39 cellular contexts compared by ENCODE assay signal in the genomic region with DNA sequence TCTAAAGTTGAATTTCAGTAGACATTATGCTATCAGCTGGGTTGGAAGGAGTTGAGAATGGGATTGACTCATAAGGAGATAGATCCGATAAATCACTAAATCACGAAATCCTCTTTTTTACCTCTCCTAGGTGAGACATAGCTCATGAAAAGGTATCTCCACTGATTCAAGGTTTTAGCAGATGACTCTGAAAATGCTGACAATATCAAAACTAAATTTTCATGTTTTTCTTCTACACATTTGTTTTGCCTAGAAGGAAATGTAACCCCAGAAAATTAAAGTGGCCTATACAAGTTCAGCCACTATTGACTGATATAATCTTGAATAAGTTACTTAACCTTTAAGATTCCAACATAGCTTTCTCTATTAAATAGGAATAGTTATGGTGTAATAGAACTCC.
"Had no signal": no experiment of that assay in that cellular context is flagged by ENCODE, and none has a peak within 500 bp of the region (broad histone marks: within the 10 kb centered on the region; RNA-seq: fewer than 3 reads in every experiment).

No MANE protein-coding gene starts in this region.

- H3K27ac Mint-ChIP-seq: activated naive CD4-positive, alpha-beta T cell treated with anti-CD3 and anti-CD28 coated beads for 36 hours; activated naive CD4-positive, alpha-beta T cell treated with anti-CD3 and anti-CD28 coated beads, Interleukin-2, amount 10 ng/mL, durations not matched to agents 7 days and 5 days; activated naive CD4-positive, alpha-beta T cell treated with anti-CD3 and anti-CD28 coated beads, Interleukin-2, amount 50 U/mL, for 24 hours; activated naive CD4-positive, alpha-beta T cell treated with anti-CD3 and anti-CD28 coated beads, Interleukin-2, amount 50 U/mL, for 72 hours; activated naive CD8-positive, alpha-beta T cell; activated naive CD8-positive, alpha-beta T cell treated with anti-CD3 and anti-CD28 coated beads for 36 hours; activated naive CD8-positive, alpha-beta T cell treated with anti-CD3 and anti-CD28 coated beads, Interleukin-2, amount 10 ng/mL, durations not matched to agents 7 days and 5 days; activated naive CD8-positive, alpha-beta T cell treated with anti-CD3 and anti-CD28 coated beads, Interleukin-2, amount 50 U/mL, for 24 hours; activated T-cell treated with anti-CD3 and anti-CD28 coated beads, Interleukin-2, amount 50 U/mL, for 24 hours; activated T-cell treated with anti-CD3 and anti-CD28 coated beads, Interleukin-2, amount 50 U/mL, for 72 hours; activated T-helper 1 cell treated with anti-CD3 and anti-CD28 coated beads, Interleukin-12 subunit alpha, Interleukin-12 subunit beta, Interleukin-2, Interleukin-4 antibody, amounts not matched to agents 30 ng/mL and 10 ng/mL and 1 ng/mL, durations not matched to agents 14 hours and 24 hours and 36 hours; activated T-helper 17 cell treated with anti-CD3 and anti-CD28 coated beads, Interleukin-2, amount 50 U/mL, for 72 hours; activated T-helper 2 cell treated with anti-CD3 and anti-CD28 coated beads, Interferon-gamma antibody, Interleukin-2, Interleukin-4, amounts not matched to agents 10 μg/mL and 5 μg/mL and 100 μg/mL, durations not matched to agents 14 hours and 24 hours and 36 hours; brain had no signal

- H3K4me3 Mint-ChIP-seq: activated naive CD4-positive, alpha-beta T cell treated with anti-CD3 and anti-CD28 coated beads for 36 hours; activated naive CD4-positive, alpha-beta T cell treated with anti-CD3 and anti-CD28 coated beads, Interleukin-2, amount 10 ng/mL, durations not matched to agents 7 days and 5 days; activated naive CD4-positive, alpha-beta T cell treated with anti-CD3 and anti-CD28 coated beads, Interleukin-2, amount 50 U/mL, for 24 hours; activated naive CD8-positive, alpha-beta T cell; activated naive CD8-positive, alpha-beta T cell treated with anti-CD3 and anti-CD28 coated beads for 36 hours; activated naive CD8-positive, alpha-beta T cell treated with anti-CD3 and anti-CD28 coated beads, Interleukin-2, amount 10 ng/mL, durations not matched to agents 7 days and 5 days; activated naive CD8-positive, alpha-beta T cell treated with anti-CD3 and anti-CD28 coated beads, Interleukin-2, amount 50 U/mL, for 24 hours; activated T-cell treated with anti-CD3 and anti-CD28 coated beads, Interleukin-2, amount 50 U/mL, for 24 hours; activated T-cell treated with anti-CD3 and anti-CD28 coated beads, Interleukin-2, amount 50 U/mL, for 4 hours; activated T-cell treated with anti-CD3 and anti-CD28 coated beads, Interleukin-2, amount 50 U/mL, for 72 hours; activated T-helper 1 cell treated with anti-CD3 and anti-CD28 coated beads, Interleukin-12 subunit alpha, Interleukin-12 subunit beta, Interleukin-2, Interleukin-4 antibody, amounts not matched to agents 30 ng/mL and 10 ng/mL and 1 ng/mL, durations not matched to agents 14 hours and 24 hours and 36 hours; activated T-helper 17 cell treated with anti-CD3 and anti-CD28 coated beads, Interleukin-2, amount 50 U/mL, for 72 hours; brain; central memory CD8-positive, alpha-beta T cell had no signal

- H3K9me3 ChIP-seq: adrenal gland, ascending aorta, body of pancreas, breast epithelium had no signal

- H3K36me3 ChIP-seq: adrenal gland, ascending aorta, brain microvascular endothelial cell, breast epithelium, cardiac muscle cell had no signal

- H3K9me3 Mint-ChIP-seq: activated naive CD4-positive, alpha-beta T cell treated with anti-CD3 and anti-CD28 coated beads for 36 hours; activated naive CD4-positive, alpha-beta T cell treated with anti-CD3 and anti-CD28 coated beads, Interleukin-2, amount 10 ng/mL, durations not matched to agents 7 days and 5 days; activated naive CD4-positive, alpha-beta T cell treated with anti-CD3 and anti-CD28 coated beads, Interleukin-2, amount 50 U/mL, for 24 hours; activated naive CD4-positive, alpha-beta T cell treated with anti-CD3 and anti-CD28 coated beads, Interleukin-2, amount 50 U/mL, for 72 hours; activated naive CD8-positive, alpha-beta T cell treated with anti-CD3 and anti-CD28 coated beads for 36 hours; activated naive CD8-positive, alpha-beta T cell treated with anti-CD3 and anti-CD28 coated beads, Interleukin-2, amount 10 ng/mL, durations not matched to agents 7 days and 5 days; activated naive CD8-positive, alpha-beta T cell treated with anti-CD3 and anti-CD28 coated beads, Interleukin-2, amount 50 U/mL, for 24 hours; activated T-cell treated with anti-CD3 and anti-CD28 coated beads, Interleukin-2, amount 50 U/mL, for 24 hours; activated T-cell treated with anti-CD3 and anti-CD28 coated beads, Interleukin-2, amount 50 U/mL, for 4 hours; activated T-cell treated with anti-CD3 and anti-CD28 coated beads, Interleukin-2, amount 50 U/mL, for 72 hours; activated T-helper 1 cell treated with anti-CD3 and anti-CD28 coated beads, Interleukin-12 subunit alpha, Interleukin-12 subunit beta, Interleukin-2, Interleukin-4 antibody, amounts not matched to agents 30 ng/mL and 10 ng/mL and 1 ng/mL, durations not matched to agents 14 hours and 24 hours and 36 hours; activated T-helper 17 cell treated with anti-CD3 and anti-CD28 coated beads, Interleukin-2, amount 50 U/mL, for 72 hours; activated T-helper 2 cell treated with anti-CD3 and anti-CD28 coated beads, Interferon-gamma antibody, Interleukin-2, Interleukin-4, amounts not matched to agents 10 μg/mL and 5 μg/mL and 100 μg/mL, durations not matched to agents 14 hours and 24 hours and 36 hours; brain; central memory CD8-positive, alpha-beta T cell had no signal

- H3K4me1 ChIP-seq: adrenal gland, ascending aorta, body of pancreas, breast epithelium had no signal

- H3K27me3 ChIP-seq: adrenal gland, ascending aorta, body of pancreas, brain microvascular endothelial cell, cardiac muscle cell had no signal

- ATAC-seq: activated naive CD4-positive, alpha-beta T cell treated with anti-CD3 and anti-CD28 coated beads, Interleukin-2, amount 50 U/mL, for 72 hours; activated naive CD8-positive, alpha-beta T cell treated with anti-CD3 and anti-CD28 coated beads, Interleukin-2, amount 50 U/mL, for 24 hours; activated T-cell treated with anti-CD3 and anti-CD28 coated beads, Interleukin-2, amount 50 U/mL, for 4 hours; activated T-cell treated with anti-CD3 and anti-CD28 coated beads, Interleukin-2, amount 50 U/mL, for 72 hours; activated T-helper 17 cell treated with anti-CD3 and anti-CD28 coated beads, Interleukin-2, amount 50 U/mL, for 72 hours; body of pancreas had no signal

- H3K27me3 Mint-ChIP-seq: activated T-cell treated with anti-CD3 and anti-CD28 coated beads, Interleukin-2, amount 50 U/mL, for 24 hours; brain had no signal

- H3K4me1 Mint-ChIP-seq: central memory CD8-positive, alpha-beta T cell had no signal

- H3K36me3 Mint-ChIP-seq: activated naive CD4-positive, alpha-beta T cell treated with anti-CD3 and anti-CD28 coated beads, Interleukin-2, amount 10 ng/mL, durations not matched to agents 7 days and 5 days; activated naive CD4-positive, alpha-beta T cell treated with anti-CD3 and anti-CD28 coated beads, Interleukin-2, amount 50 U/mL, for 24 hours; activated naive CD4-positive, alpha-beta T cell treated with anti-CD3 and anti-CD28 coated beads, Interleukin-2, amount 50 U/mL, for 72 hours; activated naive CD8-positive, alpha-beta T cell; activated naive CD8-positive, alpha-beta T cell treated with anti-CD3 and anti-CD28 coated beads for 36 hours; activated naive CD8-positive, alpha-beta T cell treated with anti-CD3 and anti-CD28 coated beads, Interleukin-2, amount 10 ng/mL, durations not matched to agents 7 days and 5 days; brain had no signal

- DNase-seq: activated effector memory CD4-positive, alpha-beta T cell treated with anti-CD3 and anti-CD28 coated beads, Interleukin-2, amount 50 U/mL, for 16 hours; activated effector memory CD4-positive, alpha-beta T cell treated with Interleukin-2 at 50 U/mL for 16 hours; activated gamma-delta T cell; activated gamma-delta T cell treated with Interleukin-2 at 50 U/mL for 16 hours; activated naive CD4-positive, alpha-beta T cell; activated naive CD4-positive, alpha-beta T cell treated with anti-CD3 and anti-CD28 coated beads for 36 hours; activated naive CD4-positive, alpha-beta T cell treated with anti-CD3 and anti-CD28 coated beads, Interleukin-2, amount 10 ng/mL, durations not matched to agents 7 days and 5 days; activated naive CD4-positive, alpha-beta T cell treated with anti-CD3 and anti-CD28 coated beads, Interleukin-2, amount 50 U/mL, for 16 hours; activated naive CD4-positive, alpha-beta T cell treated with Interleukin-2 at 50 U/mL for 16 hours; activated naive CD8-positive, alpha-beta T cell treated with anti-CD3 and anti-CD28 coated beads for 36 hours; activated naive CD8-positive, alpha-beta T cell treated with anti-CD3 and anti-CD28 coated beads, Interleukin-2, amount 10 ng/mL, durations not matched to agents 7 days and 5 days; activated naive CD8-positive, alpha-beta T cell treated with anti-CD3 and anti-CD28 coated beads, Interleukin-2, amount 50 U/mL, for 24 hours; activated T-cell treated with anti-CD3 and anti-CD28 coated beads, Interleukin-2, amount 50 U/mL, for 24 hours; activated T-cell treated with anti-CD3 and anti-CD28 coated beads, Interleukin-2, amount 50 U/mL, for 4 hours; activated T-cell treated with anti-CD3 and anti-CD28 coated beads, Interleukin-2, amount 50 U/mL, for 48 hours; activated T-cell treated with anti-CD3 and anti-CD28 coated beads, Interleukin-2, amount 50 U/mL, for 72 hours; adrenal gland; amniotic stem cell; amygdala; anterior cingulate cortex; aorta; body of pancreas; brain microvascular endothelial cell; caudate nucleus; central memory CD4-positive, alpha-beta T cell; cerebellar nuclear complex had no signal

- H3K4me3 ChIP-seq: adrenal gland, ascending aorta, body of pancreas, breast epithelium, cardiac muscle cell had no signal

- H3K27ac ChIP-seq: adrenal gland, ascending aorta, body of pancreas, brain microvascular endothelial cell, breast epithelium, cardiac muscle cell had no signal

- FAIRE-seq: astrocyte, bronchial epithelial cell had no signal
